In genomic region chr7:103540986-103541385, GRCh38 we compare ENCODE assay signal across 13 cellular contexts.
A peak's percentile ranks its signal among the peaks of the same experiment; 100 is the strongest.
DNase-seq lines count a peak whose midpoint lies in the region; ATAC-seq and TF ChIP-seq lines count a peak whose summit lies in the region.
"Had no signal": no experiment of that assay in that cellular context is flagged by ENCODE, and none has a peak within 500 bp of the region (broad histone marks: within the 10 kb centered on the region; RNA-seq: fewer than 3 reads in every experiment).

No MANE protein-coding gene starts in this region.

- intact Hi-C loops in right cardiac atrium (cut with DNase I), result no loop called here

- DNase-seq in LNCaP clone FGC (ENCODE audit: low read depth) (peak; percentile 79), right cardiac atrium (peak; percentile 71 to 93 (median 87)), stromal cell of bone marrow (ENCODE audit: low read depth) (peak; percentile 10), SIG-M5 (lab: John Stamatoyannopoulos, UW) (no peak), DMS79 (lab: John Stamatoyannopoulos, UW) (no peak), NCI-H1048 (lab: John Stamatoyannopoulos, UW) (no peak)
- DNase-seq in activated naive CD4-positive, alpha-beta T cell (lab: John Stamatoyannopoulos, UW), result no peak
- DNase-seq: glutamatergic neuron, NCI-H345, upper lobe of right lung had no signal

- H3K4me1 ChIP-seq in right cardiac atrium (ENCODE audit: control insufficient read depth, insufficient read depth, low read length), result no peaks in the 10 kb centered on the region
- H3K4me1 ChIP-seq: upper lobe of right lung had no signal

- TF ChIP-seq CTCF in LNCaP clone FGC (IDR thresholded peaks at IDR 0.05; ENCODE audit: control insufficient read depth, extremely low read depth, insufficient read depth) (no peak), brain (conservative IDR thresholded peaks at IDR 0.05) (no peak)

- peaks cover 9% of the 10 kb centered on the region for H3K27me3 Mint-ChIP-seq in brain

- peak overlapping the region; percentile 54 to 93 (median 80) for H3K27ac Mint-ChIP-seq in brain
- H3K27ac Mint-ChIP-seq: IgD-negative memory B cell had no signal

- no peaks in the 10 kb centered on the region for H3K36me3 Mint-ChIP-seq in brain
- H3K36me3 Mint-ChIP-seq: IgD-negative memory B cell had no signal

- H3K27ac ChIP-seq in right cardiac atrium (ENCODE audit: low read length), result no peak overlapping the region
- H3K27ac ChIP-seq: C4-2B, upper lobe of right lung had no signal

- WGBS in right cardiac atrium, result 29% methylated on average over 4 of the region's 4 CpGs

- peak overlapping the region in 4 of 5 experiments; percentile 3 to 51 (median 35) for H3K4me3 Mint-ChIP-seq in brain
- H3K4me3 Mint-ChIP-seq: IgD-negative memory B cell had no signal

- peaks cover 0 to 18% (median 0%) of the 10 kb centered on the region in 5 experiments for H3K9me3 Mint-ChIP-seq in brain
- H3K9me3 Mint-ChIP-seq: IgD-negative memory B cell had no signal

- no peaks in the 10 kb centered on the region for H3K27me3 ChIP-seq in right cardiac atrium (ENCODE audit: control insufficient read depth, insufficient read depth)
- H3K27me3 ChIP-seq: upper lobe of right lung had no signal

- H3K4me3 ChIP-seq in LNCaP clone FGC (ENCODE audit: low read depth, low read length) (no peak overlapping the region), right cardiac atrium (ENCODE audit: low read length) (no peak overlapping the region)
- H3K4me3 ChIP-seq: upper lobe of right lung had no signal

- ATAC-seq in right cardiac atrium, result peak; percentile 95 to 98
- ATAC-seq: upper lobe of right lung had no signal

- peaks cover 23% of the 10 kb centered on the region for H3K4me1 Mint-ChIP-seq in brain
- H3K4me1 Mint-ChIP-seq: IgD-negative memory B cell had no signal

- H3K9me3 ChIP-seq in right cardiac atrium (ENCODE audit: control insufficient read depth, low read length), result no peaks in the 10 kb centered on the region
- H3K9me3 ChIP-seq: upper lobe of right lung had no signal

Comparison
In these comparisons a context has a peak if more than half of its experiments do, and no peak if none do; other contexts are left out.
1. DNase-seq: peak in LNCaP clone FGC (single experiment), right cardiac atrium (3 of 3) and stromal cell of bone marrow (single experiment); none in SIG-M5 (single experiment), DMS79 (single experiment), activated naive CD4-positive, alpha-beta T cell (0 of 4) and NCI-H1048 (single experiment).